8 cellular contexts compared by ENCODE assay signal in genomic region chr7:5527038-5527339, GRCh38. TPM values are rescaled to one million over a fixed set of nuclear protein-coding genes. Genes with fewer than 3 reads are reported as not detected.
DNase-seq lines count a peak whose midpoint lies in the region; ATAC-seq and TF ChIP-seq lines count a peak whose summit lies in the region.
"Not testable (repeated sequence)": the region's sequence is repeated elsewhere in the genome, so short reads cannot be mapped to it uniquely, and the experiment has no call there.

No MANE protein-coding gene starts in this region.

- H3K9me3 ChIP-seq in PC-9 (ENCODE audit: insufficient read depth, low read depth); mucosa of rectum (ENCODE audit: control insufficient read depth in 2 of 2, low read length in 2 of 2); sigmoid colon: not testable (repeated sequence)

- H3K79me2 ChIP-seq in PC-9 (ENCODE audit: low read depth), result peaks cover 55% of the 10 kb centered on the region

- TF ChIP-seq CTCF in PC-9 (conservative IDR thresholded peaks at IDR 0.05), result 0 out of 2 replicates have a peak, but pooled peaks have one; percentile 7
- TF ChIP-seq CTCF in glutamatergic neuron (IDR thresholded peaks at IDR 0.05; ENCODE audit: partially characterized antibody, unreplicated experiment); sigmoid colon (IDR thresholded peaks at IDR 0.05): not testable (repeated sequence)

- H3K4me1 ChIP-seq in PC-9 (replicated peaks; ENCODE audit: insufficient read depth) (peaks cover 30% of the 10 kb centered on the region), mucosa of rectum (ENCODE audit: control insufficient read depth in 2 of 2, insufficient read depth in 2 of 2, low read length in 2 of 2) (peaks cover 25 to 27% of the 10 kb centered on the region in 2 donors), sigmoid colon (peaks cover 0 to 22% (median 12%) of the 10 kb centered on the region in 4 donors)
- H3K4me1 ChIP-seq in urinary bladder (ENCODE audit: insufficient read depth), result not testable (repeated sequence)

- not testable (repeated sequence) for ATAC-seq in activated T-cell treated with anti-CD3 and anti-CD28 coated beads, Interleukin-2, amount 50 U/mL, for 4 hours

- H3K27ac ChIP-seq in PC-9 (peak overlapping the region; percentile 95), caudate nucleus (ENCODE audit: low read depth, low read length) (peak overlapping the region; percentile 16), mucosa of rectum (ENCODE audit: low read depth in 2 of 2, low read length in 2 of 2) (peak overlapping the region; percentile 67 to 99), sigmoid colon (peak overlapping the region; percentile 95 to 100 (median 100)), urinary bladder (ENCODE audit: low read depth) (peak overlapping the region; percentile 76)

- H3K36me3 ChIP-seq in PC-9 (ENCODE audit: low read depth), result peaks cover 38% of the 10 kb centered on the region
- peaks cover 43 to 44% of the 10 kb centered on the region in 2 donors for H3K36me3 ChIP-seq in mucosa of rectum (ENCODE audit: control insufficient read depth in 2 of 2, insufficient read depth in 2 of 2, low read length in 2 of 2)
- H3K36me3 ChIP-seq in sigmoid colon, result peaks cover 40 to 49% (median 46%) of the 10 kb centered on the region in 4 donors
- not testable (repeated sequence) for H3K36me3 ChIP-seq in urinary bladder (ENCODE audit: insufficient read depth)

- H4K20me1 ChIP-seq in PC-9 (ENCODE audit: insufficient read depth), result peaks cover 53% of the 10 kb centered on the region

- H3K27ac Mint-ChIP-seq in glutamatergic neuron (ENCODE audit: unreplicated experiment), result peak overlapping the region; percentile 33

- not testable (repeated sequence) for H3K27me3 Mint-ChIP-seq in activated T-cell treated with anti-CD3 and anti-CD28 coated beads, Interleukin-2, amount 50 U/mL, for 4 hours (ENCODE audit: low read depth)
- H3K27me3 Mint-ChIP-seq in glutamatergic neuron (ENCODE audit: unreplicated experiment), result peaks cover 50% of the 10 kb centered on the region

- peak overlapping the region; percentile 91 for H3K4me3 Mint-ChIP-seq in activated T-cell treated with anti-CD3 and anti-CD28 coated beads, Interleukin-2, amount 50 U/mL, for 4 hours
- H3K4me3 Mint-ChIP-seq in glutamatergic neuron (ENCODE audit: unreplicated experiment), result peak overlapping the region; percentile 99

- not testable (repeated sequence) for BruUV-seq in PC-9 (replicated peaks; lab: Mats Ljungman, UMichigan)

- CTCF ChIA-PET in PC-9 (lab: Charles Lee), result not testable (repeated sequence)

- TF ChIP-seq EP300 in sigmoid colon (IDR thresholded peaks at IDR 0.05), result not testable (repeated sequence)

- H3K4me1 Mint-ChIP-seq in activated T-cell treated with anti-CD3 and anti-CD28 coated beads, Interleukin-2, amount 50 U/mL, for 4 hours (ENCODE audit: low read depth), result peaks cover 26% of the 10 kb centered on the region
- H3K4me1 Mint-ChIP-seq in glutamatergic neuron (ENCODE audit: low read depth, unreplicated experiment), result peaks cover 27% of the 10 kb centered on the region

- not testable (repeated sequence) for H3K9me2 ChIP-seq in PC-9 (ENCODE audit: insufficient read depth)

- not testable (repeated sequence) for H3K9me3 Mint-ChIP-seq in activated T-cell treated with anti-CD3 and anti-CD28 coated beads, Interleukin-2, amount 50 U/mL, for 4 hours
- peaks cover 55% of the 10 kb centered on the region for H3K9me3 Mint-ChIP-seq in glutamatergic neuron (ENCODE audit: unreplicated experiment)

- intact Hi-C loops in PC-9 (cut with micrococcal nuclease; ENCODE audit: unreplicated experiment); sigmoid colon (cut with DNase I): not testable (repeated sequence)

- H2AFZ ChIP-seq in PC-9, result not testable (repeated sequence)

- H3F3A ChIP-seq in PC-9 (ENCODE audit: insufficient read depth, low read depth), result peaks cover 85% of the 10 kb centered on the region

- TF ChIP-seq POLR2A in sigmoid colon (IDR thresholded peaks at IDR 0.05), result not testable (repeated sequence)

- peaks cover 33% of the 10 kb centered on the region for H3K36me3 Mint-ChIP-seq in activated T-cell treated with anti-CD3 and anti-CD28 coated beads, Interleukin-2, amount 50 U/mL, for 4 hours (ENCODE audit: insufficient read depth)
- peaks cover 30% of the 10 kb centered on the region for H3K36me3 Mint-ChIP-seq in glutamatergic neuron (ENCODE audit: unreplicated experiment)

- POLR2A ChIA-PET in PC-9 (lab: Charles Lee; ENCODE audit: unreplicated experiment), result interaction anchor here (0.6 to 3.3 kb wide), 2 partner anchors 27 to 31 kb away, joined by 4 to 17 read pairs; no protein-coding TSS in a partner anchor

- peak overlapping the region; percentile 24 to 29 for H3K9ac ChIP-seq in mucosa of rectum (ENCODE audit: low read depth in 1 of 2, low read length in 2 of 2)

- peak overlapping the region; percentile 97 for H3K4me2 ChIP-seq in PC-9

- 56 to 73% methylated on average over 2 of the region's 2 CpGs for WGBS in sigmoid colon, 2 donors
- WGBS in urinary bladder, result 42% methylated on average over 2 of the region's 2 CpGs

- not testable (repeated sequence) for DNase-seq in PC-9; activated T-cell treated with anti-CD3 and anti-CD28 coated beads, Interleukin-2, amount 50 U/mL, for 4 hours; caudate nucleus (lab: John Stamatoyannopoulos, UW); glutamatergic neuron
- peak; percentile 72 for DNase-seq in sigmoid colon

- peak overlapping the region; percentile 95; the same call in 1 of the 2 replicates for H3K4me3 ChIP-seq in GM08714 (ENCODE audit: low read length)
- H3K4me3 ChIP-seq in PC-9, result peak overlapping the region; percentile 71; the same call in 1 of the 2 replicates
- peak overlapping the region in 1 of 2 donors; percentile 92 for H3K4me3 ChIP-seq in mucosa of rectum (ENCODE audit: low read length in 2 of 2)
- peak overlapping the region; percentile 83 to 100 (median 99) for H3K4me3 ChIP-seq in sigmoid colon
- H3K4me3 ChIP-seq in urinary bladder (ENCODE audit: low read depth, low read length), result not testable (repeated sequence)

- H3K27me3 ChIP-seq in PC-9 (ENCODE audit: insufficient read depth, low read depth); mucosa of rectum (ENCODE audit: control insufficient read depth in 2 of 2, insufficient read depth in 2 of 2, low read length in 2 of 2); sigmoid colon: not testable (repeated sequence)

RNA-seq across cellular contexts. Expression of gene ACTB, which starts 3.4 kb away (rescaled TPM):
- total RNA-seq in PC-9 (2021) (5,595 and 6,962 TPM in 2 replicates), glutamatergic neuron (ENCODE audit: unreplicated experiment) (6,176 TPM), sigmoid colon (1,000 to 10,000 TPM; 3,643 to 7,981 (median 6,151) TPM), urinary bladder (1,766 TPM)
- total RNA-seq in activated T-cell treated with anti-CD3 and anti-CD28 coated beads, Interleukin-2, amount 50 U/mL, for 4 hours, result 1,000 to 10,000 TPM; 6,778 to 7,684 (median 6,905) TPM
- polyA plus RNA-seq in sigmoid colon (1,000 to 10,000 TPM; 3,244 to 5,818 (median 4,758) TPM), urinary bladder (9,675 TPM)

RNA-seq across cellular contexts. Expression of gene FBXL18, which starts 13.4 kb away (rescaled TPM):
- total RNA-seq in PC-9 (2021), result 29.1 and 39.0 TPM in 2 replicates
- total RNA-seq in activated T-cell treated with anti-CD3 and anti-CD28 coated beads, Interleukin-2, amount 50 U/mL, for 4 hours, result 10 to 100 TPM; 11.9 to 13.1 (median 12.8) TPM
- total RNA-seq in glutamatergic neuron (ENCODE audit: unreplicated experiment), result 13.7 TPM
- 1 to 10 TPM; 3.0 to 7.5 (median 4.0) TPM for total RNA-seq in sigmoid colon
- polyA plus RNA-seq in sigmoid colon, result 1 to 10 TPM in 2 of 3 donors, under 1 TPM in 1; 0.60 to 5.1 (median 2.1) TPM
- 2.3 TPM for total RNA-seq in urinary bladder
- polyA plus RNA-seq in urinary bladder, result 4.3 TPM

Comparison
In these comparisons a context has a peak if more than half of its experiments do, and no peak if none do; other contexts are left out.
1. H3K27ac ChIP-seq: peak in every context shown above with its lines; median percentile 100 in sigmoid colon; 95 in PC-9; 83 in mucosa of rectum; 76 in urinary bladder; 16 in caudate nucleus.